20 cellular contexts compared by ENCODE assay signal in the genomic region with DNA sequence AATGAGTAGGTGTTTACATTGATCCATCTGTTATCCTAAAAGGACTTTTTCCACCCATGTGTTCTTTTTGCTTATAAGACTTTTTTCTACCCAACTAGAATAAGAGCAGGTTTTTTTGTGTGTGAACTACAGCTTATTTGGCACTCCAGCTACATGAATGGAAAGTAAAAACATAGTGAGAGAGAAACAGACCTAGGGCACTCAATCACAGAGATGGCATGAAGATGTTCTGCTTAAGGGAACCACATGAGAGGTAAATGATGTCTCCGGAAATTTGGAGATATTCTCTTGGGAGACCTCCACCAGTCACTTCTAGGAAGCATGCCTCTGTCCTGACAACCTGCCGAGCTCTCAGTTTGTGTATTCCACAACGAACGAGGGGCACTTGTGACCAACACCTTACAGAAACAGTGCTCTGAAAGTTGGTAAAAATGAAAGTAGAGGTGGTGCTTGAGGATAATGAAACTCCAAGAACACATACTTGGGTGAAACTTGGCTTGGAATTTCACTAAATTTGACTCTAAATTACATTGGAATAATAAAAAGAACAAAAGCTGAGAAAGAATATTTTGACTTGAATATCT.
DNase-seq lines count a peak whose midpoint lies in the region; ATAC-seq, FAIRE-seq and TF ChIP-seq lines count a peak whose summit lies in the region.
"Had no signal": no experiment of that assay in that cellular context is flagged by ENCODE, and none has a peak within 500 bp of the region (broad histone marks: within the 10 kb centered on the region; RNA-seq: fewer than 3 reads in every experiment).

No MANE protein-coding gene starts in this region.

- BruUV-seq in GM12878 (replicated peaks; lab: Mats Ljungman, UMichigan) (no TSS peak), mammary epithelial cell (replicated peaks; lab: Mats Ljungman, UMichigan) (no TSS peak)

- H4K20me1 ChIP-seq in GM23338 (replicated peaks; ENCODE audit: insufficient read depth) (no peaks in the 10 kb centered on the region), Loucy (ENCODE audit: insufficient read depth, low read length, poor library complexity, severe bottlenecking) (no peaks in the 10 kb centered on the region), GM12878 (ENCODE audit: control insufficient read depth, insufficient read depth) (no peaks in the 10 kb centered on the region), mammary epithelial cell (ENCODE audit: insufficient read depth, low read length) (no peaks in the 10 kb centered on the region)

- peak overlapping the region; percentile 64 for H2AFZ ChIP-seq in GM23338
- H2AFZ ChIP-seq in Loucy (ENCODE audit: low read length): peak overlapping the region; percentile 25; the same call in 1 of the 2 replicates
- H2AFZ ChIP-seq in GM12878 (ENCODE audit: control insufficient read depth, low read depth, low read length): no peak overlapping the region
- no peak overlapping the region for H2AFZ ChIP-seq in mammary epithelial cell (ENCODE audit: low read depth, low read length)

- H3K4me3 ChIP-seq in GM23338 (no peak overlapping the region), Loucy (ENCODE audit: low read length, poor library complexity, severe bottlenecking) (peak overlapping the region; percentile 65), GM12878 (no peak overlapping the region), mammary epithelial cell (replicated peaks in 1 of 3; ENCODE audit: insufficient read depth in 1 of 3, low read depth in 2 of 3, low read length in 3 of 3) (no peak overlapping the region)
- H3K4me3 ChIP-seq: A549, MG63, SK-N-MC had no signal

- dilution Hi-C loops in mammary epithelial cell (cut with HindIII; ENCODE audit: low sequenced_read_pairs): no loop called here

- TF ChIP-seq POLR2A in GM12878 (IDR thresholded peaks at IDR 0.05; ENCODE audit: low read depth, low read length): no peak

- no peaks in the 10 kb centered on the region for H3F3A ChIP-seq in GM23338 (replicated peaks; ENCODE audit: low read depth)
- peaks cover 19% of the 10 kb centered on the region for H3F3A ChIP-seq in Loucy (ENCODE audit: low read depth)

- H3K4me2 ChIP-seq in GM23338 (no peak overlapping the region), Loucy (ENCODE audit: low read depth, low read length, poor library complexity, severe bottlenecking) (peak overlapping the region; percentile 83), GM12878 (ENCODE audit: control insufficient read depth, insufficient read depth) (no peak overlapping the region), mammary epithelial cell (ENCODE audit: insufficient read depth, low read depth, low read length) (no peak overlapping the region)
- H3K4me2 ChIP-seq: A549 had no signal

- H3K4me1 ChIP-seq in GM23338 (ENCODE audit: insufficient read depth) (peaks cover 49% of the 10 kb centered on the region), Loucy (ENCODE audit: insufficient read depth, low read length, poor library complexity, severe bottlenecking) (peaks cover 39% of the 10 kb centered on the region), GM12878 (ENCODE audit: control insufficient read depth, insufficient read depth, low read length) (no peaks in the 10 kb centered on the region), mammary epithelial cell (ENCODE audit: insufficient read depth, low read length) (no peaks in the 10 kb centered on the region)
- H3K4me1 ChIP-seq: A549 had no signal

- no peaks in the 10 kb centered on the region for H3K27me3 Mint-ChIP-seq in GM23338 (ENCODE audit: insufficient read depth, low read depth, poor library complexity)
- H3K27me3 Mint-ChIP-seq: T-cell had no signal

- TF ChIP-seq EP300 in GM12878 (IDR thresholded peaks at IDR 0.05; ENCODE audit: borderline replicate concordance in 1 of 2, control insufficient read depth in 1 of 2, low read depth in 2 of 2, low read length in 2 of 2): no peak

- ATAC-seq in GM23338: no peak
- peak; percentile 76 for ATAC-seq in GM12878
- no peak for ATAC-seq in GM18867 (IDR thresholded peaks at IDR 0.05; ENCODE audit: unreplicated experiment)
- ATAC-seq: A549, T-cell had no signal

- H3K9ac ChIP-seq in Loucy (ENCODE audit: low read depth, low read length, poor library complexity, severe bottlenecking) (peak overlapping the region; percentile 76), GM12878 (ENCODE audit: control insufficient read depth, insufficient read depth, low read length) (no peak overlapping the region), mammary epithelial cell (ENCODE audit: insufficient read depth, low read length) (no peak overlapping the region)

- POLR2A ChIA-PET in GM12878 (lab: Charles Lee): no interaction called here

- no peaks in the 10 kb centered on the region for H3K79me2 ChIP-seq in GM23338 (replicated peaks; ENCODE audit: insufficient read depth)
- no peaks in the 10 kb centered on the region for H3K79me2 ChIP-seq in Loucy (ENCODE audit: insufficient read depth, low read length)
- H3K79me2 ChIP-seq in GM12878 (ENCODE audit: control insufficient read depth, insufficient read depth, low read length): no peaks in the 10 kb centered on the region
- H3K79me2 ChIP-seq in mammary epithelial cell (ENCODE audit: insufficient read depth, low read length): no peaks in the 10 kb centered on the region

- peaks cover 13% of the 10 kb centered on the region for H3K9me3 Mint-ChIP-seq in GM23338

- H3K4me1 Mint-ChIP-seq in GM23338: peaks cover 34% of the 10 kb centered on the region
- H3K4me1 Mint-ChIP-seq: T-cell had no signal

- TF ChIP-seq RAD21 in GM12878 (IDR thresholded peaks at IDR 0.05; ENCODE audit: insufficient read depth, low read depth, low read length): no peak

- peaks cover 19% of the 10 kb centered on the region; the same call in 2 of the 3 replicates for H3K36me3 Mint-ChIP-seq in GM23338 (ENCODE audit: low read depth)
- H3K36me3 Mint-ChIP-seq: CD14-positive monocyte, T-cell had no signal

- H3K9me3 ChIP-seq in Loucy (ENCODE audit: insufficient read depth, low read depth, low read length): no peaks in the 10 kb centered on the region
- H3K9me3 ChIP-seq in GM12878 (replicated peaks; ENCODE audit: control insufficient read depth, insufficient read depth, low read length): no peaks in the 10 kb centered on the region
- H3K9me3 ChIP-seq in mammary epithelial cell (replicated peaks; ENCODE audit: insufficient read depth, low read length): no peaks in the 10 kb centered on the region
- H3K9me3 ChIP-seq: A549, MG63 had no signal

- RAD21 ChIA-PET in GM12878 (lab: Charles Lee; ENCODE audit: unreplicated experiment): no interaction called here

- FAIRE-seq in GM12878 (lab: Jason Lieb, UNC): no peak
- FAIRE-seq: A549 had no signal

- peak; percentile 6 for DNase-seq in GDM1 (lab: John Stamatoyannopoulos, UW)
- DNase-seq in GM23338 (ENCODE audit: low spot score): no peak
- DNase-seq in GM12878 (ENCODE audit: low read depth, low spot score): no peak
- DNase-seq in NCI-H1436 treated with DMSO at 0.1 percent for 48 hours (lab: John Stamatoyannopoulos, UW): no peak
- no peak for DNase-seq in NCI-H748 treated with DMSO at 0.1 percent for 48 hours (lab: John Stamatoyannopoulos, UW)
- no peak for DNase-seq in mammary epithelial cell
- DNase-seq: COR-L47, HCEC 1CT, MG63, NCI-H1092 treated with DMSO at 0.1 percent for 48 hours, NCI-H187, NCI-H2171, NCI-H446, T-cell, T-helper 9 cell had no signal

- TF ChIP-seq CTCF in GM23338 (conservative IDR thresholded peaks at IDR 0.05; ENCODE audit: low read depth in 2 of 2): no peak
- TF ChIP-seq CTCF in Loucy (conservative IDR thresholded peaks at IDR 0.05; ENCODE audit: low read length): no peak
- TF ChIP-seq CTCF in GM12878 (IDR thresholded peaks at IDR 0.05 in 2 of 3, conservative IDR thresholded peaks at IDR 0.05 in 1 of 3; ENCODE audit: control insufficient read depth in 2 of 3, extremely low read depth in 1 of 3, insufficient read depth in 1 of 3, low read depth in 3 of 3, low read length in 3 of 3): no peak
- TF ChIP-seq CTCF in mammary epithelial cell (conservative IDR thresholded peaks at IDR 0.05 in 1 of 2, IDR thresholded peaks at IDR 0.05 in 1 of 2; ENCODE audit: extremely low read depth in 1 of 2, insufficient read depth in 1 of 2, low read depth in 1 of 2, low read length in 2 of 2): no peak

- H3K4me3 Mint-ChIP-seq in GM23338: no peak overlapping the region
- H3K4me3 Mint-ChIP-seq: CD14-positive monocyte, T-cell had no signal

- CTCF ChIA-PET in GM12878 (lab: Yijun Ruan, JAX): interaction anchor here (0.9 kb wide), 1 partner anchor 34 kb away, joined by 3 read pairs; no protein-coding TSS in a partner anchor
- CTCF ChIA-PET in mammary epithelial cell (lab: Charles Lee; ENCODE audit: low non-redundant PET): no interaction called here

- H3K27ac Mint-ChIP-seq in GM23338: no peak overlapping the region
- H3K27ac Mint-ChIP-seq: CD14-positive monocyte, T-cell had no signal

- H3K36me3 ChIP-seq in GM23338 (ENCODE audit: insufficient read depth) (no peaks in the 10 kb centered on the region), Loucy (ENCODE audit: insufficient read depth, low read length) (no peaks in the 10 kb centered on the region), GM12878 (ENCODE audit: control insufficient read depth in 2 of 2, insufficient read depth in 2 of 2, low read length in 1 of 2) (no peaks in the 10 kb centered on the region), mammary epithelial cell (ENCODE audit: insufficient read depth, low read length) (no peaks in the 10 kb centered on the region)
- H3K36me3 ChIP-seq: MG63 had no signal

- SMC1A ChIA-PET in GM12878 (lab: Charles Lee; ENCODE audit: uncharacterized antibody, unreplicated experiment): interaction anchor here (1.1 kb wide), 1 partner anchor 34 kb away, joined by 4 read pairs; no protein-coding TSS in a partner anchor

- in situ Hi-C loops in GM12878 (cut with MboI): no loop called here
- in situ Hi-C loops in mammary epithelial cell (cut with MboI; ENCODE audit: low sequenced_read_pairs in 2 of 2): no loop called here

- no peak overlapping the region for H3K27ac ChIP-seq in GM23338 (ENCODE audit: low read depth)
- no peak overlapping the region for H3K27ac ChIP-seq in GM12878 (ENCODE audit: control insufficient read depth, insufficient read depth)
- no peak overlapping the region for H3K27ac ChIP-seq in mammary epithelial cell (ENCODE audit: insufficient read depth, low read depth, low read length)
- H3K27ac ChIP-seq: A549, SK-N-MC had no signal

- 2% methylated on average over 4 of the region's 4 CpGs for whole genome bisulfite sequencing in GM12878 (ENCODE audit: insufficient coverage, insufficient replicate concordance, low lambda C conversion rate, missing lambda C conversion rate)
- WGBS in mammary epithelial cell (ENCODE audit: low coverage, missing lambda C conversion rate): 74% methylated on average over 4 of the region's 4 CpGs

- peaks cover 5% of the 10 kb centered on the region; the same call in 1 of the 2 replicates for H3K9me2 ChIP-seq in GM23338 (ENCODE audit: insufficient read depth)
- no peaks in the 10 kb centered on the region for H3K9me2 ChIP-seq in Loucy (replicated peaks; ENCODE audit: low read depth, low read length)

- no peaks in the 10 kb centered on the region for H3K27me3 ChIP-seq in GM23338 (ENCODE audit: insufficient read depth)
- no peaks in the 10 kb centered on the region for H3K27me3 ChIP-seq in Loucy (ENCODE audit: insufficient read depth, low read length, poor library complexity, severe bottlenecking)
- no peaks in the 10 kb centered on the region for H3K27me3 ChIP-seq in GM12878 (replicated peaks in 1 of 2; ENCODE audit: control insufficient read depth in 2 of 2, insufficient read depth in 2 of 2, low read length in 1 of 2)
- no peaks in the 10 kb centered on the region for H3K27me3 ChIP-seq in mammary epithelial cell (ENCODE audit: insufficient read depth, low read length)
- H3K27me3 ChIP-seq: MG63 had no signal

- intact Hi-C loops in GM12878 (cut with micrococcal nuclease; ENCODE audit: unreplicated experiment): no loop called here
- intact Hi-C loops in mammary epithelial cell (cut with micrococcal nuclease): no loop called here

Comparison
In these comparisons a context has a peak if more than half of its experiments do, and no peak if none do; other contexts are left out.
1. H2AFZ ChIP-seq: peak in GM23338 (single experiment) and Loucy (single experiment); none in GM12878 (single experiment) and mammary epithelial cell (single experiment).